In the genomic region with DNA sequence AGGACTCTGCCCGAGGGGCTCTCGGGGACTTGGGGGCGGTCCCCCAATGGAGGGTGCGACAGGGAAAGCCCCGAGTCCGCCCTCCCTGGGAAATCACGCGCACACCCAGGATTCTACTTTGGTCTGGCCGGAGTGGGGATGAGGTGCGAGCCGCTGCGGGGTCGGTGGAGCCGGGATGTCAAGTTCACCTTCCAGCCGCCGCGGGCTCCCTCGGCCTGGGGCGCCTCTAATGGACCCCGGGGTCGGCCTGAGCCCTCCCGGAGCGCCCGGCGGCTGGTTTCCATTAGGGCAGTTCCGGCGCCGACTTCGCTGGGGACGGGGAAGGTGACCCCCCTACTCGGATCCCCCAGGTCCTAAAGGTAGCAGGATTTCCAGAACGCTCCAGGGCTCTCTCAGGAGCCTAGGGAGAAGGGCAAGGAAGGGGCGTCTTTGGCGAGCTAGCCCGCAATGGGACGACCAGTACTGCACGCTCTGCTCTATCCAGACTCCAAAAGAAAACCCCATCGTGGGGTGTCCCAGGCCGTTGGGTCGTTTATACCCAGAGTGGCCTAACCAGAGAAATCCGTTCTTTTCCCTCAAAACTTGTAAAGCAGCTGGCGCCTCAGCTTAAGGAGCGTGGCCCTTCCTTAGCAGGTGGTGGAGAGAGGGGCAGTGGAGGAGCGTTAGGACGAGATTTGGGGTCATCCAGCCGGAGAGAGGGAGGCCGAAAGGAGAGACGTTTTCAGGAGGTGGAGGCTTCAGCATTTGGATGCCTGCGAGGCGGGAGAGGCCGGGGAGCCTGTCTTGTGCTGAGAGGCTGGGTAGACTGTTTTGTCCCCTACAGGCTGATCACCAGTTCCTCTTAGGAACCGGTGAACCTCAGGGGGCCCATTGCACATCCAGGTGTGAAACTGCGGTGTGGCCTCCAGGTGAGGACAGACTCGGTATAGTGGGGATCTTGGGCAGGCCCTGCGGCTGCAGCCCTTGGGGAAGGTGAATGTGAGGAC, we compare ENCODE assay signal across 9 cellular contexts. TPM values are rescaled to one million over a fixed set of nuclear protein-coding genes. Genes with fewer than 3 reads are reported as not detected.
DNase-seq lines count a peak whose midpoint lies in the region; ATAC-seq and TF ChIP-seq lines count a peak whose summit lies in the region.
"Had no signal": no experiment of that assay in that cellular context is flagged by ENCODE, and none has a peak within 500 bp of the region (broad histone marks: within the 10 kb centered on the region; RNA-seq: fewer than 3 reads in every experiment).

No MANE protein-coding gene starts in this region.

- no peak for TF ChIP-seq EP300 in esophagus muscularis mucosa (IDR thresholded peaks at IDR 0.05)
- no peak for TF ChIP-seq EP300 in neural cell (conservative IDR thresholded peaks at IDR 0.05; ENCODE audit: poor library complexity, severe bottlenecking)

- H2AFZ ChIP-seq in neural cell (ENCODE audit: low read depth, low read length), result peak overlapping the region; percentile 73

- peak; percentile 7 for TF ChIP-seq RAD21 in neural cell (conservative IDR thresholded peaks at IDR 0.05)

- TF ChIP-seq POLR2A in esophagus muscularis mucosa (IDR thresholded peaks at IDR 0.05; ENCODE audit: low read depth), result no peak

- H3K9me3 ChIP-seq in BE2C (no peaks in the 10 kb centered on the region), NT2/D1 (ENCODE audit: insufficient read depth, low read length) (no peaks in the 10 kb centered on the region), esophagus muscularis mucosa (no peaks in the 10 kb centered on the region), neural cell (ENCODE audit: low read length) (no peaks in the 10 kb centered on the region)

- no peaks in the 10 kb centered on the region for H3K79me2 ChIP-seq in neural cell (replicated peaks; ENCODE audit: insufficient read depth, low read length)

- H3K4me3 ChIP-seq in BE2C (ENCODE audit: low read depth, low read length) (peak overlapping the region; percentile 59), NT2/D1 (ENCODE audit: insufficient read length, low read depth) (peak overlapping the region; percentile 66), esophagus muscularis mucosa (peak overlapping the region; percentile 51 to 68 (median 54)), neural cell (ENCODE audit: low read length) (peak overlapping the region; percentile 94)

- intact Hi-C loops in esophagus muscularis mucosa (cut with DNase I), result no loop called here

- peaks cover 52% of the 10 kb centered on the region for H3K27me3 ChIP-seq in BE2C
- H3K27me3 ChIP-seq in NT2/D1 (ENCODE audit: insufficient read depth, insufficient read length), result peaks cover 4% of the 10 kb centered on the region
- H3K27me3 ChIP-seq in esophagus muscularis mucosa, result peaks cover 17 to 59% (median 22%) of the 10 kb centered on the region in 4 donors
- H3K27me3 ChIP-seq in neural cell (ENCODE audit: insufficient read depth, low read depth, low read length), result peaks cover 6% of the 10 kb centered on the region

- H3K4me2 ChIP-seq in neural cell (ENCODE audit: low read length), result peak overlapping the region; percentile 30

- DNase-seq in BE2C (peak; percentile 42), NT2/D1 (ENCODE audit: low read depth, low spot score) (no peak), esophagus muscularis mucosa (ENCODE audit: extremely low spot score) (no peak), RPMI8226 (no peak), AG08396 (ENCODE audit: low spot score) (no peak)
- no peak for DNase-seq in stimulated activated CD4-positive, alpha-beta T cell treated with anti-CD3 and anti-CD28 coated beads, Interleukin-12 subunit alpha, Interleukin-12 subunit beta, amount 100 ng/mL, for 4 hours
- DNase-seq: NCI-H1092 had no signal

- ATAC-seq in GM19397 (IDR thresholded peaks at IDR 0.05; ENCODE audit: unreplicated experiment), result no peak

- H3K27ac ChIP-seq in esophagus muscularis mucosa (replicated peaks in 1 of 4) (peak overlapping the region; percentile 52 to 75 (median 65)), neural cell (ENCODE audit: low read length) (peak overlapping the region; percentile 60)

- TF ChIP-seq CTCF in BE2C (IDR thresholded peaks at IDR 0.05; ENCODE audit: low read depth, low read length), result no peak
- TF ChIP-seq CTCF in esophagus muscularis mucosa (IDR thresholded peaks at IDR 0.05), result no peak
- TF ChIP-seq CTCF in neural cell (IDR thresholded peaks at IDR 0.05; ENCODE audit: poor library complexity, severe bottlenecking), result no peak

- no peaks in the 10 kb centered on the region for H3K4me1 ChIP-seq in BE2C
- H3K4me1 ChIP-seq in NT2/D1 (ENCODE audit: insufficient read depth, insufficient read length), result peaks cover 3% of the 10 kb centered on the region
- H3K4me1 ChIP-seq in esophagus muscularis mucosa, result peaks cover 12 to 23% (median 22%) of the 10 kb centered on the region in 4 donors

- H3K9me2 ChIP-seq in neural cell (ENCODE audit: insufficient read depth, low read length), result no peaks in the 10 kb centered on the region

- H3F3A ChIP-seq in neural cell (ENCODE audit: insufficient read depth, low read length, poor library complexity, severe bottlenecking), result no peaks in the 10 kb centered on the region

- 58% methylated on average over 24 of the region's 55 CpGs for WGBS in esophagus muscularis mucosa

- H3K36me3 ChIP-seq in BE2C, result no peaks in the 10 kb centered on the region
- peaks cover 5% of the 10 kb centered on the region for H3K36me3 ChIP-seq in NT2/D1 (ENCODE audit: insufficient read depth, insufficient read length, low read length)
- no peaks in the 10 kb centered on the region for H3K36me3 ChIP-seq in esophagus muscularis mucosa
- no peaks in the 10 kb centered on the region for H3K36me3 ChIP-seq in neural cell (ENCODE audit: insufficient read depth, low read length)

- no peaks in the 10 kb centered on the region for H4K20me1 ChIP-seq in neural cell (ENCODE audit: insufficient read depth)

- H3K9ac ChIP-seq in NT2/D1 (ENCODE audit: insufficient read length, low read depth) (peak overlapping the region; percentile 84), neural cell (ENCODE audit: low read length) (peak overlapping the region; percentile 83)

TF ChIP-seq in neural cell, 6 proteins besides CTCF, POLR2A, EP300 and RAD21:
- TF ChIP-seq POLR2AphosphoS5 (IDR thresholded peaks at IDR 0.05) (peak; percentile 46), EZH2 (IDR thresholded peaks at IDR 0.05; ENCODE audit: borderline replicate concordance, insufficient read depth, low read length, poor library complexity, severe bottlenecking) (no peak), REST (IDR thresholded peaks at IDR 0.05; ENCODE audit: borderline replicate concordance) (peak; percentile 30), TAF1 (IDR thresholded peaks at IDR 0.05; ENCODE audit: low read depth) (no peak), MXI1 (conservative IDR thresholded peaks at IDR 0.05; ENCODE audit: poor library complexity, severe bottlenecking) (peak; percentile 31), SMC3 (conservative IDR thresholded peaks at IDR 0.05; ENCODE audit: poor library complexity) (peak; percentile 34)

RNA-seq across cellular contexts. Expression of gene WDR86, which starts 0.9 kb away (rescaled TPM):
- 3.4 TPM for polyA plus RNA-seq in BE2C (2012; ENCODE audit: insufficient read depth, insufficient read length, low read depth)
- total RNA-seq in esophagus muscularis mucosa, result 10 to 100 TPM in 2 of 4 donors, 1 to 10 TPM in 2; 5.4 to 11.8 (median 9.6) TPM
- polyA plus RNA-seq in neural cell, result 45.6 and 46.2 TPM in 2 replicates
- 54.0 and 58.0 TPM in 2 replicates for polyA minus RNA-seq in neural cell

RNA-seq across cellular contexts. Expression of gene CRYGN, which starts 29.2 kb away (rescaled TPM):
- not detected for polyA plus RNA-seq in BE2C (2012; ENCODE audit: insufficient read depth, insufficient read length, low read depth)
- 1 to 10 TPM in 1 of 4 donors, under 1 TPM in 3; under 0.01 to 1.3 (median 0.25) TPM for total RNA-seq in esophagus muscularis mucosa
- polyA plus RNA-seq in neural cell, result not detected in 2 replicates
- polyA minus RNA-seq in neural cell, result not detected in 2 replicates
